In genomic region chr7:55019691-55020480, GRCh38 we compare ENCODE assay signal across 9 cellular contexts. TPM values are rescaled to one million over a fixed set of nuclear protein-coding genes. Genes with fewer than 3 reads are reported as not detected.
DNase-seq lines count a peak whose midpoint lies in the region; ATAC-seq lines count a peak whose summit lies in the region.
"Had no signal": no experiment of that assay in that cellular context is flagged by ENCODE, and none has a peak within 500 bp of the region (broad histone marks: within the 10 kb centered on the region; RNA-seq: fewer than 3 reads in every experiment).

No MANE protein-coding gene starts in this region.

- H3K36me3 ChIP-seq in H7 (replicated peaks; ENCODE audit: control insufficient read depth, insufficient read depth, low read length) (no peaks in the 10 kb centered on the region), adipocyte (ENCODE audit: control insufficient read depth, insufficient read depth, low read length, severe bottlenecking) (no peaks in the 10 kb centered on the region)

- H3K27me3 ChIP-seq in H7 (ENCODE audit: control insufficient read depth, insufficient read depth, low read length) (peaks cover 47% of the 10 kb centered on the region), adipocyte (replicated peaks; ENCODE audit: control insufficient read depth, insufficient read depth, low read length) (no peaks in the 10 kb centered on the region)

- ATAC-seq in stimulated activated effector memory CD8-positive, alpha-beta T cell treated with anti-CD3 and anti-CD28 coated beads, Interleukin-12 subunit alpha, Interleukin-12 subunit beta, amount 100 ng/mL, for 72 hours, result no peak
- ATAC-seq in HG02763 (IDR thresholded peaks at IDR 0.05; ENCODE audit: unreplicated experiment), result no peak
- no peak for ATAC-seq in GM18867 (IDR thresholded peaks at IDR 0.05; ENCODE audit: unreplicated experiment)

- no peaks in the 10 kb centered on the region for H3K9me3 ChIP-seq in adipocyte (ENCODE audit: control insufficient read depth, low read length)
- H3K9me3 ChIP-seq in iPS-18c (ENCODE audit: control insufficient read depth, insufficient read depth, low read length), result peaks cover 2% of the 10 kb centered on the region

- H3K9ac ChIP-seq in adipocyte (ENCODE audit: low read length), result peak overlapping the region; percentile 91

- H3K4me1 ChIP-seq in adipocyte (ENCODE audit: control insufficient read depth, insufficient read depth, low read length), result peaks cover 50% of the 10 kb centered on the region

- DNase-seq in H7, result peak; percentile 81
- DNase-seq in adipocyte (ENCODE audit: low read depth), result peak; percentile 59
- no peak for DNase-seq in stimulated activated effector memory CD8-positive, alpha-beta T cell treated with anti-CD3 and anti-CD28 coated beads, Interleukin-12 subunit alpha, Interleukin-12 subunit beta, amount 100 ng/mL, for 72 hours (ENCODE audit: low spot score in 2 of 2)
- DNase-seq in NCI-H2081 treated with DMSO at 0.1 percent for 48 hours (lab: John Stamatoyannopoulos, UW), result no peak
- DNase-seq in stimulated activated CD4-positive, alpha-beta T cell treated with anti-CD3 and anti-CD28 coated beads, Interleukin-1b, Interleukin-23, amount 100 ng/mL, for 48 hours, result no peak

- no peaks in the 10 kb centered on the region for H3K36me3 Mint-ChIP-seq in stimulated activated effector memory CD8-positive, alpha-beta T cell treated with anti-CD3 and anti-CD28 coated beads, Interleukin-12 subunit alpha, Interleukin-12 subunit beta, amount 100 ng/mL, for 72 hours

- H3K4me3 Mint-ChIP-seq in stimulated activated effector memory CD8-positive, alpha-beta T cell treated with anti-CD3 and anti-CD28 coated beads, Interleukin-12 subunit alpha, Interleukin-12 subunit beta, amount 100 ng/mL, for 72 hours, result peak overlapping the region; percentile 38
- H3K4me3 Mint-ChIP-seq: dendritic cell treated with granulocyte-macrophage colony-stimulating factor and Interleukin-4, amounts not matched to agents 40 ng/mL and 50 ng/mL, for 4 days had no signal

- H3K4me1 Mint-ChIP-seq in stimulated activated effector memory CD8-positive, alpha-beta T cell treated with anti-CD3 and anti-CD28 coated beads, Interleukin-12 subunit alpha, Interleukin-12 subunit beta, amount 100 ng/mL, for 72 hours, result no peaks in the 10 kb centered on the region

- no peaks in the 10 kb centered on the region for H3K9me3 Mint-ChIP-seq in stimulated activated effector memory CD8-positive, alpha-beta T cell treated with anti-CD3 and anti-CD28 coated beads, Interleukin-12 subunit alpha, Interleukin-12 subunit beta, amount 100 ng/mL, for 72 hours
- H3K9me3 Mint-ChIP-seq: dendritic cell treated with granulocyte-macrophage colony-stimulating factor and Interleukin-4, amounts not matched to agents 40 ng/mL and 50 ng/mL, for 4 days had no signal

- H3K27ac Mint-ChIP-seq in stimulated activated effector memory CD8-positive, alpha-beta T cell treated with anti-CD3 and anti-CD28 coated beads, Interleukin-12 subunit alpha, Interleukin-12 subunit beta, amount 100 ng/mL, for 72 hours, result no peak overlapping the region
- H3K27ac Mint-ChIP-seq: dendritic cell treated with granulocyte-macrophage colony-stimulating factor and Interleukin-4, amounts not matched to agents 40 ng/mL and 50 ng/mL, for 4 days had no signal

- H3K4me3 ChIP-seq in H7 (ENCODE audit: insufficient read depth, low read depth, low read length) (peak overlapping the region; percentile 74), adipocyte (ENCODE audit: low read length) (peak overlapping the region; percentile 88), iPS-18c (ENCODE audit: insufficient read depth, low read depth, low read length) (peak overlapping the region; percentile 57)

RNA-seq across cellular contexts. Expression of gene EGFR, which starts 1.1 kb away (rescaled TPM):
- total RNA-seq in H7 (2014; rRNA removed; shearing (Covaris generic)), result 3.1 and 6.3 TPM in 2 replicates

Comparison
In these comparisons a context has a peak if more than half of its experiments do, and no peak if none do; other contexts are left out.
1. DNase-seq: peak in H7 (single experiment) and adipocyte (single experiment); none in stimulated activated effector memory CD8-positive, alpha-beta T cell treated with anti-CD3 and anti-CD28 coated beads, Interleukin-12 subunit alpha, Interleukin-12 subunit beta, amount 100 ng/mL, for 72 hours (0 of 2), NCI-H2081 treated with DMSO at 0.1 percent for 48 hours (single experiment) and stimulated activated CD4-positive, alpha-beta T cell treated with anti-CD3 and anti-CD28 coated beads, Interleukin-1b, Interleukin-23, amount 100 ng/mL, for 48 hours (single experiment).
2. Peak in every context shown above with its lines, with median percentiles within 50 percentile points of each other: H3K4me3 ChIP-seq.